Comparison of ENCODE assay signal across 27 cellular contexts in the genomic region with DNA sequence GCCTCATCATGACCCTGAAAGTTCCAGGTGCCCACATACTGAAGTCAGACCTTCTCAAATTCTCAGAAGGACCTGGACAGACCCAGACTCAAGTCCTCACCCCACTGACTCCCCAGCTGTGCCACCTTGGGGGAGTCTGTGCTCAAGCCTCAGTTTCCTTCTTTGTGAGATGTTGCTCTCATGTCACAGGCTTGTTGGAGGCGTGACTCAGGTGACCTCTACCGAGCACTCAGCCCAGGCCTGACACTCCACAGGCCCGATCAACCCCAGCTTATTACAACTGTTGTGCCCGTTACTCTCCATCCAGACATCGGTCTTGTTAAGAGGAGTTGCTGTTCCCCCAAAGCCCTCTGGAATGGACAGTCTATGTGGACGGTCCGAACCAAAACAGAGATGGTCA.
"Had no signal": no experiment of that assay in that cellular context is flagged by ENCODE, and none has a peak within 500 bp of the region (broad histone marks: within the 10 kb centered on the region; RNA-seq: fewer than 3 reads in every experiment).

No MANE protein-coding gene starts in this region.

- H3K9me3 ChIP-seq: stomach, suprapubic skin, testis, thoracic aorta, thyroid gland, tibial artery, tibial nerve, transverse colon, upper lobe of left lung, uterus, vagina had no signal

- H3K9me3 Mint-ChIP-seq: stimulated activated effector memory CD8-positive, alpha-beta T cell treated with anti-CD3 and anti-CD28 coated beads, Interleukin-12 subunit alpha, Interleukin-12 subunit beta, amount 100 ng/mL, for 72 hours; stimulated activated naive CD8-positive, alpha-beta T cell treated with anti-CD3 and anti-CD28 coated beads, Interleukin-15, amount 100 ng/mL, for 72 hours; stimulated activated naive CD8-positive, alpha-beta T cell treated with anti-CD3 and anti-CD28 coated beads, Interleukin-15, Interleukin-2, amounts not matched to agents 100 ng/mL and 50 ng/mL, for 24 hours; type B pancreatic cell had no signal

- H3K36me3 ChIP-seq: stomach, suprapubic skin, thoracic aorta, thyroid gland, tibial artery, tibial nerve, transverse colon, upper lobe of left lung, uterus, vagina had no signal

- H3K27ac Mint-ChIP-seq: stimulated activated effector memory CD8-positive, alpha-beta T cell treated with anti-CD3 and anti-CD28 coated beads, Interleukin-12 subunit alpha, Interleukin-12 subunit beta, amount 100 ng/mL, for 72 hours; stimulated activated memory B cell treated with anti-CD40 and anti-IgM and Interleukin-4, amounts not matched to agents 10 μg/mL and 1 μg/mL and 100 μg/mL, for 72 hours; stimulated activated naive B cell treated with anti-CD40 and anti-IgM and Interleukin-4, amounts not matched to agents 10 μg/mL and 1 μg/mL and 100 μg/mL, for 72 hours; stimulated activated naive CD8-positive, alpha-beta T cell treated with anti-CD3 and anti-CD28 coated beads, Interleukin-15, Interleukin-2, amounts not matched to agents 100 ng/mL and 50 ng/mL, for 24 hours; type B pancreatic cell had no signal

- H3K27me3 Mint-ChIP-seq: stimulated activated naive CD8-positive, alpha-beta T cell treated with anti-CD3 and anti-CD28 coated beads, Interleukin-15, amount 100 ng/mL, for 72 hours; stimulated activated naive CD8-positive, alpha-beta T cell treated with anti-CD3 and anti-CD28 coated beads, Interleukin-15, Interleukin-2, amounts not matched to agents 100 ng/mL and 50 ng/mL, for 24 hours had no signal

- H3K36me3 Mint-ChIP-seq: stimulated activated effector memory CD8-positive, alpha-beta T cell treated with anti-CD3 and anti-CD28 coated beads, Interleukin-12 subunit alpha, Interleukin-12 subunit beta, amount 100 ng/mL, for 72 hours; stimulated activated memory B cell treated with anti-CD40 and anti-IgM and Interleukin-4, amounts not matched to agents 10 μg/mL and 1 μg/mL and 100 μg/mL, for 72 hours; stimulated activated naive B cell treated with anti-CD40 and anti-IgM and Interleukin-4, amounts not matched to agents 10 μg/mL and 1 μg/mL and 100 μg/mL, for 72 hours; type B pancreatic cell had no signal

- H3K4me3 ChIP-seq: stomach, suprapubic skin, testis, thoracic aorta, thyroid gland, tibial artery, tibial nerve, transverse colon, upper lobe of left lung, uterus, vagina had no signal

- H3K4me1 Mint-ChIP-seq: stimulated activated effector memory CD8-positive, alpha-beta T cell treated with anti-CD3 and anti-CD28 coated beads, Interleukin-12 subunit alpha, Interleukin-12 subunit beta, amount 100 ng/mL, for 72 hours; stimulated activated memory B cell treated with anti-CD40 and anti-IgM and Interleukin-4, amounts not matched to agents 10 μg/mL and 1 μg/mL and 100 μg/mL, for 72 hours; stimulated activated naive B cell treated with anti-CD40 and anti-IgM and Interleukin-4, amounts not matched to agents 10 μg/mL and 1 μg/mL and 100 μg/mL, for 72 hours; stimulated activated naive CD8-positive, alpha-beta T cell treated with anti-CD3 and anti-CD28 coated beads, Interleukin-15, amount 100 ng/mL, for 72 hours had no signal

- H3K4me3 Mint-ChIP-seq: stimulated activated effector memory CD8-positive, alpha-beta T cell treated with anti-CD3 and anti-CD28 coated beads, Interleukin-12 subunit alpha, Interleukin-12 subunit beta, amount 100 ng/mL, for 72 hours; stimulated activated memory B cell treated with anti-CD40 and anti-IgM and Interleukin-4, amounts not matched to agents 10 μg/mL and 1 μg/mL and 100 μg/mL, for 72 hours; stimulated activated naive B cell treated with anti-CD40 and anti-IgM and Interleukin-4, amounts not matched to agents 10 μg/mL and 1 μg/mL and 100 μg/mL, for 72 hours; stimulated activated naive CD8-positive, alpha-beta T cell treated with anti-CD3 and anti-CD28 coated beads, Interleukin-15, amount 100 ng/mL, for 72 hours; stimulated activated naive CD8-positive, alpha-beta T cell treated with anti-CD3 and anti-CD28 coated beads, Interleukin-15, Interleukin-2, amounts not matched to agents 100 ng/mL and 50 ng/mL, for 24 hours; type B pancreatic cell had no signal

- ATAC-seq: stimulated activated memory B cell treated with anti-CD40 and anti-IgM and Interleukin-4, amounts not matched to agents 10 μg/mL and 1 μg/mL and 100 μg/mL, for 72 hours; stimulated activated naive B cell treated with anti-CD40 and anti-IgM and Interleukin-4, amounts not matched to agents 10 μg/mL and 1 μg/mL and 100 μg/mL, for 72 hours; stimulated activated naive CD8-positive, alpha-beta T cell treated with anti-CD3 and anti-CD28 coated beads, Interleukin-15, Interleukin-2, amounts not matched to agents 100 U/mL and 50 U/mL, for 24 hours had no signal

- DNase-seq: stimulated activated CD4-positive, alpha-beta T cell treated with anti-CD3 and anti-CD28 coated beads, Interleukin-2, amount 100 ng/mL, for 48 hours; stimulated activated CD4-positive, alpha-beta T cell treated with anti-CD3 and anti-CD28 coated beads, Interleukin-4, amount 100 ng/mL, for 1 hour; stimulated activated CD4-positive, alpha-beta T cell treated with anti-CD3 and anti-CD28 coated beads, Interleukin-4, amount 100 ng/mL, for 24 hours; stimulated activated CD4-positive, alpha-beta T cell treated with anti-CD3 and anti-CD28 coated beads, Interleukin-4, amount 100 ng/mL, for 4 hours; stimulated activated CD8-positive, alpha-beta memory T cell treated with anti-CD3 and anti-CD28 coated beads, Interleukin-4, amount 100 ng/mL, for 48 hours; stimulated activated naive B cell treated with anti-CD40 and anti-IgM and Interleukin-4, amounts not matched to agents 10 μg/mL and 1 μg/mL and 100 μg/mL, for 72 hours; stimulated activated naive CD4-positive, alpha-beta T cell; stimulated activated naive CD4-positive, alpha-beta T cell treated with Interleukin-2 at 50 U/mL for 16 hours; stimulated activated naive CD8-positive, alpha-beta T cell treated with anti-CD3 and anti-CD28 coated beads, Interleukin-15, amount 100 ng/mL, for 72 hours; stimulated activated naive CD8-positive, alpha-beta T cell treated with anti-CD3 and anti-CD28 coated beads, Interleukin-15, Interleukin-2, amounts not matched to agents 100 U/mL and 50 U/mL, for 24 hours; stomach; substantia nigra; testis; thyroid gland; tibial artery; transverse colon; trophoblast cell; upper lobe of left lung; uterus had no signal

- H3K27me3 ChIP-seq: stomach, suprapubic skin, testis, thyroid gland, tibial artery, tibial nerve, transverse colon, upper lobe of left lung, uterus, vagina had no signal

- H3K4me1 ChIP-seq: stomach, suprapubic skin, testis, thyroid gland, tibial artery, tibial nerve, transverse colon, upper lobe of left lung, uterus, vagina had no signal

- H3K27ac ChIP-seq: stomach, suprapubic skin, testis, thoracic aorta, thyroid gland, tibial artery, tibial nerve, transverse colon, upper lobe of left lung, uterus, vagina had no signal
